Comparison of ENCODE assay signal across 8 cellular contexts in the genomic region with DNA sequence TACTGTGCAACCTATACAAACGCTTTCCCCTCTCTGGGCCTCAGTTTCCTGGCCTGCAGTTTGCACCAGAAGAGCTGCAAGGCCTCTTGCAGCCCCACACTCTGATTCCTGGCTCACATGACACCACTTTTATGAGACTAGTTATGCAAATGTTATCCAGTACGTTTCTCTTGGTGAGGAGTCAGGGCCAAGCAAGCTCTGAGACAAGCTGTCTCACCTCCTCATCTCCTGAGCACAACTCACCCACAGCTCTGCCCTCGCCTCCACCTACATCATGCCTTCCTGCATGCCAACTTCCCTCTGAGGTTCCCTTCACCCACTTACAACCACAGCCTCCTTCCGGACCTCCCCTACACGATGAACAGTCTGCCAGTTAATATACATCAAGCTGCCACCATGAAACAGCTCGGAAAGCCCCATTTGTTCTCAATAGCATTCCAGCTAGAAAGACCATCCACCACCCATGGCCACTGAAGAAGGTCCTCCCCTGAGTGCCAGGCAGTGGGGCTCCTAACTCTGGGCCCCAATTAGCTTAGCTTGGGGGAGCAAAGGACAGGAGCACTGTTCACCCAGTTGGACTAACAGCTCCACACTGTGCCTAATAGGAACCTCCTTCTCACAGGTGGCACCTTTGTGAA.
DNase-seq lines count a peak whose midpoint lies in the region; ATAC-seq and TF ChIP-seq lines count a peak whose summit lies in the region.

No MANE protein-coding gene starts in this region.

- peak; percentile 81 for DNase-seq in NB4 (ENCODE audit: low read depth)
- peak; percentile 44 for DNase-seq in activated T-helper 1 cell treated with Interleukin-2 at 50 U/mL for 16 hours (ENCODE audit: low read depth)
- DNase-seq in stimulated activated CD8-positive, alpha-beta memory T cell treated with anti-CD3 and anti-CD28 coated beads, Interleukin-12 subunit alpha, Interleukin-12 subunit beta, amount 100 ng/mL, for 1 hour (ENCODE audit: low read depth) = peak; percentile 45
- no peak for DNase-seq in T1000 (lab: John Stamatoyannopoulos, UW)
- DNase-seq in NCI-H774 (lab: John Stamatoyannopoulos, UW) = no peak

- TF ChIP-seq CTCF in NB4 (IDR thresholded peaks at IDR 0.05; ENCODE audit: low read depth, low read length) = no peak

- TF ChIP-seq POLR2A in NB4 (IDR thresholded peaks at IDR 0.05; ENCODE audit: extremely low read depth, insufficient read length) = no peak

- H3K4me3 ChIP-seq in NB4 (ENCODE audit: low read depth, low read length) = no peak overlapping the region

- ATAC-seq in GM18909 (IDR thresholded peaks at IDR 0.05; ENCODE audit: poor library complexity, unreplicated experiment) (peak; percentile 57), GM21576 (IDR thresholded peaks at IDR 0.05; ENCODE audit: unreplicated experiment) (no peak), GM19023 (IDR thresholded peaks at IDR 0.05; ENCODE audit: unreplicated experiment) (no peak)

Comparison
In these comparisons a context has a peak if more than half of its experiments do, and no peak if none do; other contexts are left out.
1. DNase-seq: peak in NB4 (single experiment), activated T-helper 1 cell treated with Interleukin-2 at 50 U/mL for 16 hours (single experiment) and stimulated activated CD8-positive, alpha-beta memory T cell treated with anti-CD3 and anti-CD28 coated beads, Interleukin-12 subunit alpha, Interleukin-12 subunit beta, amount 100 ng/mL, for 1 hour (single experiment); none in T1000 (single experiment) and NCI-H774 (single experiment).